Comparison of ENCODE assay signal across 9 cellular contexts in the genomic region with DNA sequence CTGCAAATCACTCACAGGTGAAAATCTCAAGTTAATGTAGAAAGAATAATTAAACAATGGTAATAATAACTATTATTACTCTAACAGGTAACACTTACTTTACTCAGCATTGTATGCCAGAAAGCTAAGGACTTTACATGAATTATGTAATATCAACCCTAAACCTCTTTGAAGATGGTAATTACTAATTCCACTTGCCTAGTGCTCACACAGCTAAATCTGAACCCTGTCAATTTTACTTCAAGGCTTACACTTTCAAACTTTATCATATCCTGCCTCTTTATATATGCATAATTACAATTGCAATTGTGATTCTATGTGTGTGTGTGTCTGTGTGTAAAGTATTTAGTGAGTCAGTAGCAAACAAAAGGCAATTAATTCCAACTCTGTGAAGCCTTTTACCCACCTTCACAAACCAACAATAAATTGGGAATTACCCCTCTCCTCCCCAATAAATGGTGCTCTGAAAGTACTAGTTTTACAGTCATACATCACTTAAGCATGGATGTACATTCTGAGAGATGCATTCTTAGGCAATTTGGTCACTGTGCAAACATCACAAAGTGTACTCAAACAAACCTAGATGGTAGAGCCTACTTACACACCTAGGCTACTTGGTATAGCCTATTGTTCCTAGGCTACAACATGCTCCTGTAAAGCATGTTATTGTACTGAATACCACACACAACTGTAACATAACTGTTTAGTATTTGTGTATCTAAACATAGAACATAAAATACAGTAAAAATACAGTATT. TPM values are rescaled to one million over a fixed set of nuclear protein-coding genes. Genes with fewer than 3 reads are reported as not detected.
DNase-seq lines count a peak whose midpoint lies in the region; ATAC-seq and TF ChIP-seq lines count a peak whose summit lies in the region.
"Had no signal": no experiment of that assay in that cellular context is flagged by ENCODE, and none has a peak within 500 bp of the region (broad histone marks: within the 10 kb centered on the region; RNA-seq: fewer than 3 reads in every experiment).

No MANE protein-coding gene starts in this region.

- no peak overlapping the region for H3K27ac ChIP-seq in RWPE1
- H3K27ac ChIP-seq in iPS-20b (ENCODE audit: low read length): no peak overlapping the region
- H3K27ac ChIP-seq in tibial nerve: peak overlapping the region; percentile 50 to 100 (median 82)

- peak; percentile 18 to 42 for ATAC-seq in activated naive CD4-positive, alpha-beta T cell treated with anti-CD3 and anti-CD28 coated beads, Interleukin-2, amount 50 U/mL, for 72 hours

- no peak for TF ChIP-seq EP300 in tibial nerve (IDR thresholded peaks at IDR 0.05)

- no peaks in the 10 kb centered on the region for H3K27me3 Mint-ChIP-seq in activated naive CD4-positive, alpha-beta T cell treated with anti-CD3 and anti-CD28 coated beads, Interleukin-2, amount 10 ng/mL, durations not matched to agents 7 days and 5 days
- no peaks in the 10 kb centered on the region for H3K27me3 Mint-ChIP-seq in T-helper 2 cell treated with Interferon-gamma antibody and Interleukin-4, amounts not matched to agents 5 μg/mL and 100 μg/mL, for 36 hours (ENCODE audit: low read depth)

- H3K36me3 ChIP-seq in iPS-20b (ENCODE audit: insufficient read depth, low read depth, low read length): peaks cover 44% of the 10 kb centered on the region
- H3K36me3 ChIP-seq in tibial nerve: no peaks in the 10 kb centered on the region

- peaks cover 77% of the 10 kb centered on the region for H3K4me1 Mint-ChIP-seq in activated naive CD4-positive, alpha-beta T cell treated with anti-CD3 and anti-CD28 coated beads, Interleukin-2, amount 10 ng/mL, durations not matched to agents 7 days and 5 days
- peaks cover 52% of the 10 kb centered on the region for H3K4me1 Mint-ChIP-seq in T-helper 2 cell treated with Interferon-gamma antibody and Interleukin-4, amounts not matched to agents 5 μg/mL and 100 μg/mL, for 36 hours (ENCODE audit: low read depth)

- peaks cover 5 to 34% of the 10 kb centered on the region in 2 donors for H3K36me3 Mint-ChIP-seq in activated naive CD4-positive, alpha-beta T cell treated with anti-CD3 and anti-CD28 coated beads, Interleukin-2, amount 50 U/mL, for 72 hours
- H3K36me3 Mint-ChIP-seq in activated naive CD4-positive, alpha-beta T cell treated with anti-CD3 and anti-CD28 coated beads, Interleukin-2, amount 10 ng/mL, durations not matched to agents 7 days and 5 days: peaks cover 40% of the 10 kb centered on the region
- H3K36me3 Mint-ChIP-seq in T-helper 2 cell treated with Interferon-gamma antibody and Interleukin-4, amounts not matched to agents 5 μg/mL and 100 μg/mL, for 36 hours (ENCODE audit: low read depth): peaks cover 36% of the 10 kb centered on the region

- no peak for DNase-seq in activated naive CD4-positive, alpha-beta T cell treated with anti-CD3 and anti-CD28 coated beads, Interleukin-2, amount 50 U/mL, for 72 hours (ENCODE audit: low spot score in 2 of 2)
- no peak for DNase-seq in activated naive CD4-positive, alpha-beta T cell treated with anti-CD3 and anti-CD28 coated beads, Interleukin-2, amount 10 ng/mL, durations not matched to agents 7 days and 5 days
- peak; percentile 20 for DNase-seq in RWPE1 (ENCODE audit: low spot score)
- no peak for DNase-seq in tibial nerve (ENCODE audit: low spot score in 2 of 2)
- no peak for DNase-seq in SIG-M5 (lab: John Stamatoyannopoulos, UW)
- DNase-seq in GM10248 (ENCODE audit: extremely low spot score): no peak
- DNase-seq in T-helper 2 cell treated with Interferon-gamma antibody and Interleukin-4, amounts not matched to agents 5 μg/mL and 100 μg/mL, for 36 hours (ENCODE audit: low spot score): no peak
- DNase-seq: NCI-H187 treated with DMSO at 0.1 percent for 48 hours had no signal

- H3K27me3 ChIP-seq in iPS-20b (ENCODE audit: insufficient read depth, low read length): no peaks in the 10 kb centered on the region
- no peaks in the 10 kb centered on the region for H3K27me3 ChIP-seq in tibial nerve

- TF ChIP-seq POLR2A in tibial nerve (IDR thresholded peaks at IDR 0.05): no peak

- H3K9me3 ChIP-seq in iPS-20b (ENCODE audit: insufficient read depth, low read depth, low read length) (no peaks in the 10 kb centered on the region), tibial nerve (no peaks in the 10 kb centered on the region)

- H3K27ac Mint-ChIP-seq in activated naive CD4-positive, alpha-beta T cell treated with anti-CD3 and anti-CD28 coated beads, Interleukin-2, amount 50 U/mL, for 72 hours: no peak overlapping the region
- H3K27ac Mint-ChIP-seq in activated naive CD4-positive, alpha-beta T cell treated with anti-CD3 and anti-CD28 coated beads, Interleukin-2, amount 10 ng/mL, durations not matched to agents 7 days and 5 days: no peak overlapping the region
- no peak overlapping the region for H3K27ac Mint-ChIP-seq in T-helper 2 cell treated with Interferon-gamma antibody and Interleukin-4, amounts not matched to agents 5 μg/mL and 100 μg/mL, for 36 hours

- POLR2A ChIA-PET in RWPE1 (lab: Yijun Ruan, JAX; ENCODE audit: low non-redundant PET) (no interaction called here), GM10248 (lab: Yijun Ruan, JAX) (no interaction called here)

- CTCF ChIA-PET in activated naive CD4-positive, alpha-beta T cell treated with anti-CD3 and anti-CD28 coated beads, Interleukin-2, amount 10 ng/mL, durations not matched to agents 7 days and 5 days (lab: Charles Lee): interaction anchor here (1.1 kb wide), 1 partner anchor 11 kb away, joined by 3 read pairs; no protein-coding TSS in a partner anchor
- CTCF ChIA-PET in RWPE1 (lab: Yijun Ruan, JAX) (interaction anchor here (0.6 to 0.7 kb wide), 2 partner anchors 35 to 145 kb away, joined by 3 to 5 read pairs; no protein-coding TSS in a partner anchor), GM10248 (lab: Yijun Ruan, JAX) (interaction anchor here (1.1 kb wide), 1 partner anchor 13 kb away, joined by 3 read pairs; no protein-coding TSS in a partner anchor)

- H3K4me3 ChIP-seq in iPS-20b (ENCODE audit: low read length): peak overlapping the region; percentile 24
- H3K4me3 ChIP-seq in tibial nerve: no peak overlapping the region

- no peaks in the 10 kb centered on the region for H3K9me3 Mint-ChIP-seq in activated naive CD4-positive, alpha-beta T cell treated with anti-CD3 and anti-CD28 coated beads, Interleukin-2, amount 50 U/mL, for 72 hours
- no peaks in the 10 kb centered on the region for H3K9me3 Mint-ChIP-seq in activated naive CD4-positive, alpha-beta T cell treated with anti-CD3 and anti-CD28 coated beads, Interleukin-2, amount 10 ng/mL, durations not matched to agents 7 days and 5 days
- H3K9me3 Mint-ChIP-seq in T-helper 2 cell treated with Interferon-gamma antibody and Interleukin-4, amounts not matched to agents 5 μg/mL and 100 μg/mL, for 36 hours: no peaks in the 10 kb centered on the region

- H3K4me3 Mint-ChIP-seq in activated naive CD4-positive, alpha-beta T cell treated with anti-CD3 and anti-CD28 coated beads, Interleukin-2, amount 10 ng/mL, durations not matched to agents 7 days and 5 days: no peak overlapping the region
- no peak overlapping the region for H3K4me3 Mint-ChIP-seq in T-helper 2 cell treated with Interferon-gamma antibody and Interleukin-4, amounts not matched to agents 5 μg/mL and 100 μg/mL, for 36 hours

- no peak overlapping the region; the same call in 1 of the 2 replicates for H3K9ac ChIP-seq in iPS-20b (ENCODE audit: low read depth, low read length)

- H3K4me1 ChIP-seq in iPS-20b (ENCODE audit: insufficient read depth, low read length): peaks cover 35% of the 10 kb centered on the region; the same call in 1 of the 2 replicates
- peaks cover 0 to 94% (median 56%) of the 10 kb centered on the region in 4 donors for H3K4me1 ChIP-seq in tibial nerve

- no peak for TF ChIP-seq CTCF in RWPE1 (conservative IDR thresholded peaks at IDR 0.05; ENCODE audit: low read depth)
- TF ChIP-seq CTCF in tibial nerve (IDR thresholded peaks at IDR 0.05): no peak
- TF ChIP-seq CTCF in GM10248 (IDR thresholded peaks at IDR 0.05; ENCODE audit: control extremely low read depth, extremely low read depth, low read depth, missing control alignments): no peak

RNA-seq across cellular contexts. Expression of a gene that starts 5.9 kb away (rescaled TPM):
- 10 to 100 TPM; 50.6 to 72.5 TPM for total RNA-seq in activated naive CD4-positive, alpha-beta T cell treated with anti-CD3 and anti-CD28 coated beads, Interleukin-2, amount 50 U/mL, for 72 hours
- 10 to 100 TPM; 43.3 to 97.2 (median 70.8) TPM for total RNA-seq in tibial nerve

Comparison
In these comparisons a context has a peak if more than half of its experiments do, and no peak if none do; other contexts are left out.
1. H3K27ac ChIP-seq: peak in tibial nerve (4 of 4); none in RWPE1 (single experiment) and iPS-20b (single experiment).